ENCODE assay signal across 8 cellular contexts in the genomic region with DNA sequence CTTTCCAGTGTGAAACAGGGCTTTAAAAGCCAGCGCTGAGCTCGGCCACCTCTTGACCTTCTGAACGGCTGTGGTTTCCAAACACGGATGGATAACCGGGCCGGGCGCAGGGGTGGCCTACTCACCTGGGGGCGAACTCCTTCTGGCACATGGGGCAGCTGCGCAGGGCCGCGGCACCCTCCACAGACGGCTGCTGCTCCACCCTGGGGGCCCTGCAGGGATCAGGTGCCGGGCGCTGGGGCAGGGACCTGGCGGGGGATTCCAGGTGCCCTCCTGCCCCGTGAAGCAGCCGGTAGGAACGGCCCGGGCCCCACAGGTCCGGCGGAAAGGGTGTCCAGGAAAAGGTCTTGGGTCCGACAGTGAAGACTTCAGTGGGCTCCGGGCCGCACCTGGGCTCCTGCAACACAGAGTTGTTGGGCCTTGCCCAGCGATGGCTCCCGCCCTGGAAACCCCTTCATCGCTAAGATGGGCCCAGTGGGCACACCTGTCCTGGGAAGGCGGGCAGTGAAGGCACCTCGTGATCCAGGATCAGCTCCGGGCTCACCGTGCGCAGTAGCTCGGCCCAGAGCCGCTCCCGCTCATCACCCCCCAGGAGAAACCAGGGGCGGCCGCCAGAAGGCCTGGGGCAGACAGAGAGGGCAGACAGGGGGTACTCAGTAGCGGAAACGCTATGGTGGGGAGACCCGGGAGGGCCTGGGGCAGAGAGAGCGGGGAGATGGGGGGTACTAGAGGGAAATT. TPM values are rescaled to one million over a fixed set of nuclear protein-coding genes. Genes with fewer than 3 reads are reported as not detected.
DNase-seq lines count a peak whose midpoint lies in the region; ATAC-seq, FAIRE-seq and TF ChIP-seq lines count a peak whose summit lies in the region.

No MANE protein-coding gene starts in this region.

- CTCF ChIA-PET in Caco-2 (lab: Charles Lee) (interaction anchor here (0.5 kb wide), 1 partner anchor 121 kb away, joined by 3 read pairs; no protein-coding TSS in a partner anchor), endothelial cell of umbilical vein (lab: Charles Lee) (interaction anchor here (2.0 to 12.3 kb wide), 3 partner anchors 19 to 189 kb away, joined by 15 to 631 read pairs (median 35); no protein-coding TSS in a partner anchor)

- TF ChIP-seq POLR2A in endothelial cell of umbilical vein (IDR thresholded peaks at IDR 0.05; ENCODE audit: low read depth, low read length): no peak

- H3K79me2 ChIP-seq in endothelial cell of umbilical vein (ENCODE audit: control insufficient read depth, insufficient read depth, low read length): peaks cover 13% of the 10 kb centered on the region
- peaks cover 40% of the 10 kb centered on the region for H3K79me2 ChIP-seq in osteoblast (ENCODE audit: insufficient read depth, low read length)

- H3K9me1 ChIP-seq in endothelial cell of umbilical vein (replicated peaks; ENCODE audit: control insufficient read depth, extremely low read depth, insufficient read depth, low read length): no peaks in the 10 kb centered on the region

- H3K9me3 Mint-ChIP-seq in Caco-2 (ENCODE audit: unreplicated experiment): no peaks in the 10 kb centered on the region

- H3K27ac ChIP-seq in endothelial cell of umbilical vein (ENCODE audit: insufficient read depth, low read depth, low read length): no peak overlapping the region
- H3K27ac ChIP-seq in osteoblast (ENCODE audit: low read depth, low read length): no peak overlapping the region

- peaks cover 10% of the 10 kb centered on the region for H3K36me3 Mint-ChIP-seq in Caco-2 (ENCODE audit: insufficient read depth, unreplicated experiment)

- H2AFZ ChIP-seq in endothelial cell of umbilical vein (ENCODE audit: low read depth, low read length): no peak overlapping the region
- H2AFZ ChIP-seq in osteoblast (ENCODE audit: low read length): peak overlapping the region; percentile 35

- H3K4me1 ChIP-seq in Caco-2 (peaks cover 15% of the 10 kb centered on the region), NT2/D1 (ENCODE audit: insufficient read depth, insufficient read length) (peaks cover 13% of the 10 kb centered on the region), endothelial cell of umbilical vein (ENCODE audit: control insufficient read depth, extremely low read depth, insufficient read depth, low read length) (peaks cover 18% of the 10 kb centered on the region), osteoblast (ENCODE audit: insufficient read depth, low read length) (peaks cover 21% of the 10 kb centered on the region)

- TF ChIP-seq CTCF in Caco-2 (IDR thresholded peaks at IDR 0.05; ENCODE audit: insufficient read depth in 1 of 2, low read depth in 1 of 2, low read length in 1 of 2, severe bottlenecking in 1 of 2, unreplicated experiment in 1 of 2) (no peak), endothelial cell of umbilical vein (IDR thresholded peaks at IDR 0.05; ENCODE audit: extremely low read depth in 1 of 2, insufficient read depth in 1 of 2, low read depth in 1 of 2, low read length in 2 of 2) (no peak), osteoblast (IDR thresholded peaks at IDR 0.05; ENCODE audit: extremely low read depth, low read depth, low read length) (no peak)

- H3K27me3 ChIP-seq in Caco-2 (replicated peaks; ENCODE audit: control insufficient read depth, insufficient read depth, low read length): no peaks in the 10 kb centered on the region
- H3K27me3 ChIP-seq in NT2/D1 (ENCODE audit: insufficient read depth, insufficient read length): no peaks in the 10 kb centered on the region
- H3K27me3 ChIP-seq in endothelial cell of umbilical vein (ENCODE audit: control insufficient read depth in 2 of 2, insufficient read depth in 2 of 2, low read length in 2 of 2): no peaks in the 10 kb centered on the region
- no peaks in the 10 kb centered on the region for H3K27me3 ChIP-seq in osteoblast (ENCODE audit: insufficient read depth, low read length)

- H3K4me2 ChIP-seq in endothelial cell of umbilical vein (ENCODE audit: insufficient read depth, low read length) (peak overlapping the region; percentile 68), osteoblast (ENCODE audit: insufficient read depth, low read length) (peak overlapping the region; percentile 76)

- FAIRE-seq in endothelial cell of umbilical vein (lab: Jason Lieb, UNC): no peak

- H3K4me3 ChIP-seq in Caco-2 (ENCODE audit: low read depth, low read length) (peak overlapping the region; percentile 44), NT2/D1 (ENCODE audit: insufficient read length, low read depth) (peak overlapping the region; percentile 46), endothelial cell of umbilical vein (replicated peaks in 1 of 3; ENCODE audit: insufficient read depth in 1 of 3, low read depth in 1 of 3, low read length in 3 of 3) (peak overlapping the region in 1 of 3 experiments; percentile 73), osteoblast (ENCODE audit: insufficient read depth, low read length) (peak overlapping the region; percentile 64)

- no peaks in the 10 kb centered on the region for H3K4me1 Mint-ChIP-seq in Caco-2 (ENCODE audit: low read depth, unreplicated experiment)

- dilution Hi-C loops in endothelial cell of umbilical vein (cut with MboI; ENCODE audit: extremely low pct_ligation_motif_present, low sequenced_read_pairs): loop anchor here (10.0 kb wide), 1 partner anchor 181 kb away; no protein-coding TSS in a partner anchor

- H3K9me3 ChIP-seq in Caco-2: no peaks in the 10 kb centered on the region
- H3K9me3 ChIP-seq in NT2/D1 (ENCODE audit: insufficient read depth, low read length): no peaks in the 10 kb centered on the region
- H3K9me3 ChIP-seq in endothelial cell of umbilical vein (replicated peaks; ENCODE audit: control insufficient read depth, insufficient read depth, low read length): no peaks in the 10 kb centered on the region
- H3K9me3 ChIP-seq in osteoblast (ENCODE audit: low read depth, low read length): no peaks in the 10 kb centered on the region

- no peaks in the 10 kb centered on the region for H3K27me3 Mint-ChIP-seq in Caco-2 (ENCODE audit: insufficient read depth, unreplicated experiment)

- intact Hi-C loops in Caco-2 (cut with micrococcal nuclease; ENCODE audit: unreplicated experiment): no loop called here
- intact Hi-C loops in endothelial cell of umbilical vein (cut with micrococcal nuclease): loop anchor here (2.0 to 10.0 kb wide), 4 partner anchors 85 to 1231 kb away; partner anchors contain the start of genes MORN1 and RER1

- no peak for DNase-seq in Caco-2
- DNase-seq in NT2/D1 (ENCODE audit: low read depth, low spot score): no peak
- no peak for DNase-seq in endothelial cell of umbilical vein (ENCODE audit: low read depth, low spot score)
- peak; percentile 85 for DNase-seq in osteoblast (ENCODE audit: insufficient read length, low spot score, missing footprints)
- DNase-seq in NCI-H226: no peak
- no peak for DNase-seq in hippocampal formation (lab: John Stamatoyannopoulos, UW)

- H3K4me3 Mint-ChIP-seq in Caco-2 (ENCODE audit: unreplicated experiment): peak overlapping the region; percentile 70

- ATAC-seq in HG03520 (IDR thresholded peaks at IDR 0.05; ENCODE audit: unreplicated experiment) (no peak), HG03432 (IDR thresholded peaks at IDR 0.05; ENCODE audit: unreplicated experiment) (no peak)

- no peak overlapping the region for H3K27ac Mint-ChIP-seq in Caco-2 (ENCODE audit: unreplicated experiment)

- peak overlapping the region; percentile 83 for H3K9ac ChIP-seq in NT2/D1 (ENCODE audit: insufficient read length, low read depth)
- no peak overlapping the region for H3K9ac ChIP-seq in endothelial cell of umbilical vein (replicated peaks; ENCODE audit: extremely low read depth, insufficient read depth, low read length)

- H4K20me1 ChIP-seq in endothelial cell of umbilical vein (replicated peaks; ENCODE audit: control insufficient read depth, extremely low read depth, insufficient read depth, low read length): no peaks in the 10 kb centered on the region
- H4K20me1 ChIP-seq in osteoblast (ENCODE audit: insufficient read depth, low read length): peaks cover 2% of the 10 kb centered on the region

- POLR2A ChIA-PET in Caco-2 (lab: Charles Lee) (no interaction called here), endothelial cell of umbilical vein (lab: Charles Lee) (no interaction called here)

- BruUV-seq in Caco-2 (replicated peaks; lab: Mats Ljungman, UMichigan) (no TSS peak), endothelial cell of umbilical vein (replicated peaks; lab: Mats Ljungman, UMichigan) (TSS peak; percentile 66)

- H3K36me3 ChIP-seq in Caco-2 (ENCODE audit: control insufficient read depth, insufficient read depth, low read length) (no peaks in the 10 kb centered on the region; the same call in 1 of the 2 replicates), NT2/D1 (ENCODE audit: insufficient read depth, insufficient read length, low read length) (peaks cover 23% of the 10 kb centered on the region), endothelial cell of umbilical vein (ENCODE audit: control insufficient read depth in 2 of 2, extremely low read depth in 1 of 2, insufficient read depth in 2 of 2, low read length in 2 of 2) (no peaks in the 10 kb centered on the region), osteoblast (ENCODE audit: insufficient read depth, low read length) (no peaks in the 10 kb centered on the region)

TF ChIP-seq in endothelial cell of umbilical vein, 7 proteins besides CTCF, POLR2A, EP300 and RAD21 (continues in another document):
- TF ChIP-seq GATA2 (IDR thresholded peaks at IDR 0.05; ENCODE audit: insufficient read depth, insufficient read length, low read depth, low read length) (no peak), JUN (IDR thresholded peaks at IDR 0.05; ENCODE audit: borderline replicate concordance, insufficient read depth, insufficient read length, low read depth) (no peak)

RNA-seq across cellular contexts. Expression of gene FAAP20, which starts 0.9 kb away (rescaled TPM):
- total RNA-seq in Caco-2 (2022): 62.5 and 72.4 TPM in 2 replicates
- total RNA-seq in endothelial cell of umbilical vein: 62.6 and 69.8 TPM in 2 replicates
- polyA plus RNA-seq in endothelial cell of umbilical vein: 31.5 and 57.8 TPM in 2 replicates
- 12.5 and 21.8 TPM in 2 replicates for polyA plus RNA-seq in endothelial cell of umbilical vein (2011; cell fraction: cytosol; rRNA removed)
- polyA plus RNA-seq in endothelial cell of umbilical vein (2011; cell fraction: nucleus; rRNA removed): 27.2 and 31.3 TPM in 2 replicates
- polyA plus RNA-seq in endothelial cell of umbilical vein (2012): 20.7 and 41.9 TPM in 2 replicates
- 6.2 and 8.0 TPM in 2 replicates for polyA minus RNA-seq in endothelial cell of umbilical vein
- 6.8 TPM for polyA minus RNA-seq in endothelial cell of umbilical vein (2011; cell fraction: cytosol; rRNA and poly(A)+ RNA removed)
- 4.2 and 8.6 TPM in 2 replicates for polyA minus RNA-seq in endothelial cell of umbilical vein (2011; cell fraction: nucleus; rRNA and poly(A)+ RNA removed)
- 18.6 and 25.3 TPM in 2 replicates for total RNA-seq in osteoblast

RNA-seq across cellular contexts. Expression of gene SKI, which starts 34.4 kb away (rescaled TPM):
- total RNA-seq in Caco-2 (2022) (38.2 and 39.8 TPM in 2 replicates), endothelial cell of umbilical vein (76.0 and 80.3 TPM in 2 replicates), osteoblast (48.9 TPM in 2 replicates)
- polyA plus RNA-seq in endothelial cell of umbilical vein: 9.0 and 11.6 TPM in 2 replicates
- polyA plus RNA-seq in endothelial cell of umbilical vein (2011; cell fraction: cytosol; rRNA removed): 12.3 and 15.5 TPM in 2 replicates
- 23.5 and 24.9 TPM in 2 replicates for polyA plus RNA-seq in endothelial cell of umbilical vein (2011; cell fraction: nucleus; rRNA removed)
- 20.3 and 24.2 TPM in 2 replicates for polyA plus RNA-seq in endothelial cell of umbilical vein (2012)
- polyA minus RNA-seq in endothelial cell of umbilical vein: 10.8 and 14.2 TPM in 2 replicates
- 20.5 TPM for polyA minus RNA-seq in endothelial cell of umbilical vein (2011; cell fraction: cytosol; rRNA and poly(A)+ RNA removed)
- 15.3 and 23.3 TPM in 2 replicates for polyA minus RNA-seq in endothelial cell of umbilical vein (2011; cell fraction: nucleus; rRNA and poly(A)+ RNA removed)
